Comparison of ENCODE assay signal across 4 cellular contexts in the genomic region with DNA sequence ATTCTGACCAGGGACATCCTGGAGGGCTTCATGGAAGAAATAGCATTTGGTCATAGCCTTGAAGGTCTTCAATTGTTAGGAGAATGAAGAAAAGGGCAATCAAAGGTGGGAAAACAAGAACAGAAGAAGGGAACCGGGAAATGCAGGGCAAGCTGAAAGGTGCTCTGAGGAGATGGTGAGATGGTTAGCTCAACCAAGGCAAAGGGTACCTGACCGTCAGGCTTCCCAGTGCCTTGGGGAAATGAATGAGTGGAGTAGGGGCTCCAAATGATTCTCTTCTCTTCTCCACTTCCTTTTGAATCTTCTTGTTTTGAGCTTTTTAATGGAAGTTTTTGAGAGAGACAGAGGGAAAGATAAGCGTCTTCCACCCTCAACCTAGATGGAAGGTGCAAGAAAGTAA.
"Had no signal": no experiment of that assay in that cellular context is flagged by ENCODE, and none has a peak within 500 bp of the region (broad histone marks: within the 10 kb centered on the region; RNA-seq: fewer than 3 reads in every experiment).

No MANE protein-coding gene starts in this region.

- H3K4me3 ChIP-seq: K562 had no signal

- DNase-seq: IMR-90, KBM-7 had no signal

- H3K27ac ChIP-seq: HL-60 had no signal
